Comparison of ENCODE assay signal across 15 cellular contexts in the genomic region with DNA sequence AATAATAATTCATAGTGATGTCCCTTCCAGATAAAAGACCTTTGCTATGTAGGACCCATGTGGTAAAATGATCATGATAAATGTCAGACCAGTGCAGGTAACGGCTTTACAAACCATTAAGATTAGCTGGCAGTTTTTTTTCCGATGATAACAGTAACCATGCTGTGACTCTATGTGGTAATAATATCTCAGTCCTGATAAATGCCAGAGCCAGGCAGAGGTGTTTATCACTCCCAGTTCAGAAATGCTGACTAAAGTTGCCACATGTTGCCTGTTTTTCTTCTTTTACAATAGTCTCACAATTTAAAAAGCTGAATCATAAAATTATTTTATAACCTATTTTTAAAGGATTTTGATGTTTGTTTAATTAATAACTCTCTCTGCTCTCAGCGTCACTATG.
"Had no signal": no experiment of that assay in that cellular context is flagged by ENCODE, and none has a peak within 500 bp of the region (broad histone marks: within the 10 kb centered on the region; RNA-seq: fewer than 3 reads in every experiment).

No MANE protein-coding gene starts in this region.

- DNase-seq: activated CD4-positive, alpha-beta T cell treated with anti-CD3 and anti-CD28 coated beads for 1 hour; activated CD4-positive, alpha-beta T cell treated with anti-CD3 and anti-CD28 coated beads, Interleukin-2, amount 50 U/mL, for 4 hours; activated gamma-delta T cell treated with Interleukin-2 at 50 U/mL for 16 hours; amygdala; body of pancreas; cortex of kidney; effector CD4-positive, alpha-beta T cell; foreskin melanocyte; head of caudate nucleus; sigmoid colon; stimulated activated CD4-positive, alpha-beta T cell treated with anti-CD3 and anti-CD28 coated beads, Interleukin-1b, Interleukin-23, amount 100 ng/mL, for 48 hours; thyroid gland had no signal

- H2AFZ ChIP-seq: neural progenitor cell, parathyroid adenoma had no signal

- H3K9me3 ChIP-seq: body of pancreas, sigmoid colon, thyroid gland had no signal

- H3K4me2 ChIP-seq: neural progenitor cell had no signal

- H3K79me2 ChIP-seq: parathyroid adenoma had no signal

- H3K27me3 ChIP-seq: body of pancreas, neural progenitor cell, sigmoid colon, thyroid gland had no signal

- H3K4me3 ChIP-seq: body of pancreas, neural progenitor cell, sigmoid colon, thyroid gland had no signal

- H3K9ac ChIP-seq: neural progenitor cell, parathyroid adenoma had no signal

- H3K27ac ChIP-seq: body of pancreas, neural progenitor cell, parathyroid adenoma, sigmoid colon, thyroid gland, VCaP had no signal

- H3K36me3 ChIP-seq: neural progenitor cell, sigmoid colon, thyroid gland had no signal
